12 cellular contexts compared by ENCODE assay signal in the genomic region with DNA sequence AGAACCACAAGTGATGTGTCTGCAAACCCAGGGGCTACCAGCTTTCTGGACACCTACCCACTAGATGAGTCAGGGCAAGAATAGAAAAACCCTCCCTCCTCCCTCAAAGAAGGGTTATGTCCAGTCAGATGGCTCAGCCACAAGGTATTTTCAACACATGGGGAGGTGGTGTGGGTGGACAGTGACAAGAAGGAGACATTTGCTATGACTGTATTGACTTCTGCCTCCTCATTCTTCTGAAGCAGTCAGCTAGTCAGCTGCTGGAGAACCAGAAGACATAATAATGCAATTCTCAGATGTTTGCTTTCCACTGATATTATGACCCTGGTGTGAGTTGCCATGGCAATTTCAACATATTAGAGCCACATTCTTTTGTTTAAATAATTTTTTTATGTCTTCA.
DNase-seq lines count a peak whose midpoint lies in the region; ATAC-seq and TF ChIP-seq lines count a peak whose summit lies in the region.
"Had no signal": no experiment of that assay in that cellular context is flagged by ENCODE, and none has a peak within 500 bp of the region (broad histone marks: within the 10 kb centered on the region; RNA-seq: fewer than 3 reads in every experiment).

No MANE protein-coding gene starts in this region.

- intact Hi-C loops in posterior cingulate gyrus (cut with DNase I): no loop called here
- intact Hi-C loops in CD14-positive monocyte (cut with micrococcal nuclease): no loop called here

- H3K27ac Mint-ChIP-seq in CD14-positive monocyte: no peak overlapping the region

- no peak overlapping the region for H3K4me3 Mint-ChIP-seq in CD14-positive monocyte

- no peak for TF ChIP-seq CTCF in CD14-positive monocyte (IDR thresholded peaks at IDR 0.05)

- ATAC-seq in GM21717 (IDR thresholded peaks at IDR 0.05; ENCODE audit: unreplicated experiment) (peak; percentile 67), HG02678 (IDR thresholded peaks at IDR 0.05; ENCODE audit: unreplicated experiment) (no peak)

- H3K9me3 Mint-ChIP-seq in CD14-positive monocyte: peaks cover 0 to 6% (median 0%) of the 10 kb centered on the region in 7 donors

- H3K27me3 Mint-ChIP-seq in CD14-positive monocyte (ENCODE audit: low read depth in 3 of 3): no peaks in the 10 kb centered on the region

- H3K4me1 Mint-ChIP-seq in CD14-positive monocyte: no peaks in the 10 kb centered on the region

- DNase-seq in EL (peak; percentile 71), LHCN-M2 (ENCODE audit: low read depth) (peak; percentile 86), hepatic stellate cell (ENCODE audit: low spot score) (peak; percentile 17), GDM1 (lab: John Stamatoyannopoulos, UW) (no peak), posterior cingulate gyrus (no peak), CD14-positive monocyte (ENCODE audit: low spot score) (no peak)
- DNase-seq: NCI-H510A treated with DMSO at 0.1 percent for 48 hours; SK-N-SH; stimulated activated CD4-positive, alpha-beta T cell treated with anti-CD3 and anti-CD28 coated beads, Interleukin-15, amount 100 ng/mL, for 24 hours; stimulated activated naive CD4-positive, alpha-beta T cell treated with Interleukin-2 at 50 U/mL for 16 hours had no signal

- no peaks in the 10 kb centered on the region for H3K36me3 Mint-ChIP-seq in CD14-positive monocyte

Comparison
In these comparisons a context has a peak if more than half of its experiments do, and no peak if none do; other contexts are left out.
1. DNase-seq: peak in EL (single experiment), LHCN-M2 (single experiment) and hepatic stellate cell (single experiment); none in GDM1 (single experiment), posterior cingulate gyrus (0 of 10) and CD14-positive monocyte (single experiment).